ENCODE assay signal across 1 cellular context in genomic region chr1:23798662-23799142, GRCh38.
TF ChIP-seq lines count a peak whose summit lies in the region.

No MANE protein-coding gene starts in this region.

TF ChIP-seq in GM23338, 12 proteins besides CTCF, POLR2A, EP300 and RAD21 (continued from another document):
- TF ChIP-seq, protein P1, sequence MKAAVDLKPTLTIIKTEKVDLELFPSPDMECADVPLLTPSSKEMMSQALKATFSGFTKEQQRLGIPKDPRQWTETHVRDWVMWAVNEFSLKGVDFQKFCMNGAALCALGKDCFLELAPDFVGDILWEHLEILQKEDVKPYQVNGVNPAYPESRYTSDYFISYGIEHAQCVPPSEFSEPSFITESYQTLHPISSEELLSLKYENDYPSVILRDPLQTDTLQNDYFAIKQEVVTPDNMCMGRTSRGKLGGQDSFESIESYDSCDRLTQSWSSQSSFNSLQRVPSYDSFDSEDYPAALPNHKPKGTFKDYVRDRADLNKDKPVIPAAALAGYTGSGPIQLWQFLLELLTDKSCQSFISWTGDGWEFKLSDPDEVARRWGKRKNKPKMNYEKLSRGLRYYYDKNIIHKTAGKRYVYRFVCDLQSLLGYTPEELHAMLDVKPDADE (IDR thresholded peaks at IDR 0.05) = no peak
- no peak for TF ChIP-seq REST (IDR thresholded peaks at IDR 0.05; ENCODE audit: unreplicated experiment)
